In genomic region chr5:79526928-79527327, GRCh38 we compare ENCODE assay signal across 26 cellular contexts.
"Had no signal": no experiment of that assay in that cellular context is flagged by ENCODE, and none has a peak within 500 bp of the region (broad histone marks: within the 10 kb centered on the region; RNA-seq: fewer than 3 reads in every experiment).

No MANE protein-coding gene starts in this region.

- H3K36me3 ChIP-seq: stomach, suprapubic skin, thoracic aorta, thyroid gland, tibial artery, tibial nerve, transverse colon, upper lobe of left lung, upper lobe of right lung, uterus, vagina had no signal

- H3K27me3 ChIP-seq: stomach, suprapubic skin, testis, thyroid gland, tibial artery, tibial nerve, transverse colon, upper lobe of left lung, upper lobe of right lung, uterus, vagina had no signal

- DNase-seq: stimulated activated CD4-positive, alpha-beta T cell treated with anti-CD3 and anti-CD28 coated beads, Interleukin-2, amount 100 ng/mL, for 48 hours; stimulated activated CD4-positive, alpha-beta T cell treated with anti-CD3 and anti-CD28 coated beads, Interleukin-4, amount 100 ng/mL, for 1 hour; stimulated activated CD4-positive, alpha-beta T cell treated with anti-CD3 and anti-CD28 coated beads, Interleukin-4, amount 100 ng/mL, for 24 hours; stimulated activated CD4-positive, alpha-beta T cell treated with anti-CD3 and anti-CD28 coated beads, Interleukin-4, amount 100 ng/mL, for 4 hours; stimulated activated CD8-positive, alpha-beta memory T cell treated with anti-CD3 and anti-CD28 coated beads, Interleukin-4, amount 100 ng/mL, for 48 hours; stimulated activated naive B cell treated with anti-CD40 and anti-IgM and Interleukin-4, amounts not matched to agents 10 μg/mL and 1 μg/mL and 100 μg/mL, for 72 hours; stimulated activated naive CD4-positive, alpha-beta T cell; stimulated activated naive CD4-positive, alpha-beta T cell treated with Interleukin-2 at 50 U/mL for 16 hours; stimulated activated naive CD8-positive, alpha-beta T cell treated with anti-CD3 and anti-CD28 coated beads, Interleukin-15, amount 100 ng/mL, for 72 hours; stimulated activated naive CD8-positive, alpha-beta T cell treated with anti-CD3 and anti-CD28 coated beads, Interleukin-15, Interleukin-2, amounts not matched to agents 100 U/mL and 50 U/mL, for 24 hours; stomach; substantia nigra; testis; thyroid gland; tibial artery; transverse colon; upper lobe of left lung; upper lobe of right lung; uterus had no signal

- ATAC-seq: stimulated activated effector memory CD8-positive, alpha-beta T cell treated with anti-CD3 and anti-CD28 coated beads, Interleukin-12 subunit alpha, Interleukin-12 subunit beta, amount 100 ng/mL, for 72 hours; stimulated activated memory B cell treated with anti-CD40 and anti-IgM and Interleukin-4, amounts not matched to agents 10 μg/mL and 1 μg/mL and 100 μg/mL, for 72 hours; stimulated activated naive B cell treated with anti-CD40 and anti-IgM and Interleukin-4, amounts not matched to agents 10 μg/mL and 1 μg/mL and 100 μg/mL, for 72 hours; stimulated activated naive CD8-positive, alpha-beta T cell treated with anti-CD3 and anti-CD28 coated beads, Interleukin-15, amount 100 ng/mL, for 72 hours; stimulated activated naive CD8-positive, alpha-beta T cell treated with anti-CD3 and anti-CD28 coated beads, Interleukin-15, Interleukin-2, amounts not matched to agents 100 U/mL and 50 U/mL, for 24 hours; upper lobe of right lung had no signal

- FAIRE-seq: urothelium cell line had no signal

- H3K27ac ChIP-seq: stomach, suprapubic skin, testis, thoracic aorta, thyroid gland, tibial artery, tibial nerve, transverse colon, upper lobe of left lung, upper lobe of right lung, uterus, vagina had no signal

- H3K4me3 ChIP-seq: stomach, suprapubic skin, testis, thoracic aorta, thyroid gland, tibial artery, tibial nerve, transverse colon, upper lobe of left lung, upper lobe of right lung, uterus, vagina had no signal

- H3K9me3 ChIP-seq: testis, thoracic aorta, thyroid gland, upper lobe of right lung, uterus, vagina had no signal

- H3K4me1 ChIP-seq: stomach, suprapubic skin, testis, thyroid gland, tibial artery, tibial nerve, transverse colon, upper lobe of left lung, upper lobe of right lung, uterus, vagina had no signal
